ENCODE assay signal across 13 cellular contexts in genomic region chr1:234638832-234639799, GRCh38. TPM values are rescaled to one million over a fixed set of nuclear protein-coding genes. Genes with fewer than 3 reads are reported as not detected.
A peak's percentile ranks its signal among the peaks of the same experiment; 100 is the strongest.
DNase-seq lines count a peak whose midpoint lies in the region; ATAC-seq, FAIRE-seq and TF ChIP-seq lines count a peak whose summit lies in the region.
"Had no signal": no experiment of that assay in that cellular context is flagged by ENCODE, and none has a peak within 500 bp of the region (broad histone marks: within the 10 kb centered on the region; RNA-seq: fewer than 3 reads in every experiment).

No MANE protein-coding gene starts in this region.

- no peak for ATAC-seq in gastroesophageal sphincter

- H3K27ac ChIP-seq in 22Rv1 (peak overlapping the region; percentile 84), gastroesophageal sphincter (no peak overlapping the region)

- no peaks in the 10 kb centered on the region for H3K36me3 ChIP-seq in gastroesophageal sphincter

- TF ChIP-seq POLR2A in gastroesophageal sphincter (IDR thresholded peaks at IDR 0.05), result no peak

- 66 to 92% methylated on average over 2 to 4 of the region's 4 CpGs for WGBS in gastroesophageal sphincter (ENCODE audit: low coverage in 1 of 2), 2 donors

- no peak overlapping the region for H3K4me3 ChIP-seq in gastroesophageal sphincter

- no peaks in the 10 kb centered on the region for H3K9me3 ChIP-seq in gastroesophageal sphincter

- H3K27me3 ChIP-seq in gastroesophageal sphincter, result no peaks in the 10 kb centered on the region

- no peaks in the 10 kb centered on the region for H3K4me1 ChIP-seq in gastroesophageal sphincter

- peak; percentile 95 for FAIRE-seq in RCC 7860 (lab: Jason Lieb, UNC)
- FAIRE-seq: GM12892, TTC549 had no signal

- no peak for TF ChIP-seq EP300 in gastroesophageal sphincter (IDR thresholded peaks at IDR 0.05)

- peak; percentile 85 for DNase-seq in HT-29 (ENCODE audit: low spot score)
- peak; percentile 89 for DNase-seq in RCC 7860 (ENCODE audit: low spot score)
- DNase-seq in kidney tubule cell (ENCODE audit: low spot score), result peak; percentile 93
- DNase-seq in NCI-H1436 (lab: John Stamatoyannopoulos, UW), result no peak
- no peak for DNase-seq in AML-193 (lab: John Stamatoyannopoulos, UW)
- DNase-seq in amygdala (lab: John Stamatoyannopoulos, UW), result no peak
- DNase-seq: activated naive CD4-positive, alpha-beta T cell treated with anti-CD3 and anti-CD28 coated beads for 36 hours; central memory CD4-positive, alpha-beta T cell; SHP77 treated with DMSO at 0.1 percent for 48 hours had no signal

- TF ChIP-seq CTCF in 22Rv1 (IDR thresholded peaks at IDR 0.05) (no peak), gastroesophageal sphincter (IDR thresholded peaks at IDR 0.05) (no peak)

RNA-seq across cellular contexts. Expression of gene IRF2BP2, which starts 29.1 kb away (rescaled TPM):
- total RNA-seq in HT-29 (2014; rRNA removed; shearing (Covaris generic)), result 203 and 235 TPM in 2 replicates
- 100 to 1,000 TPM in 3 of 4 donors, 10 to 100 TPM in 1; 70.1 to 107 (median 104) TPM for total RNA-seq in gastroesophageal sphincter

Comparison
In these comparisons a context has a peak if more than half of its experiments do, and no peak if none do; other contexts are left out.
1. DNase-seq: peak in HT-29 (single experiment), RCC 7860 (single experiment) and kidney tubule cell (single experiment); none in NCI-H1436 (single experiment), AML-193 (0 of 2) and amygdala (0 of 56).